In the genomic region with DNA sequence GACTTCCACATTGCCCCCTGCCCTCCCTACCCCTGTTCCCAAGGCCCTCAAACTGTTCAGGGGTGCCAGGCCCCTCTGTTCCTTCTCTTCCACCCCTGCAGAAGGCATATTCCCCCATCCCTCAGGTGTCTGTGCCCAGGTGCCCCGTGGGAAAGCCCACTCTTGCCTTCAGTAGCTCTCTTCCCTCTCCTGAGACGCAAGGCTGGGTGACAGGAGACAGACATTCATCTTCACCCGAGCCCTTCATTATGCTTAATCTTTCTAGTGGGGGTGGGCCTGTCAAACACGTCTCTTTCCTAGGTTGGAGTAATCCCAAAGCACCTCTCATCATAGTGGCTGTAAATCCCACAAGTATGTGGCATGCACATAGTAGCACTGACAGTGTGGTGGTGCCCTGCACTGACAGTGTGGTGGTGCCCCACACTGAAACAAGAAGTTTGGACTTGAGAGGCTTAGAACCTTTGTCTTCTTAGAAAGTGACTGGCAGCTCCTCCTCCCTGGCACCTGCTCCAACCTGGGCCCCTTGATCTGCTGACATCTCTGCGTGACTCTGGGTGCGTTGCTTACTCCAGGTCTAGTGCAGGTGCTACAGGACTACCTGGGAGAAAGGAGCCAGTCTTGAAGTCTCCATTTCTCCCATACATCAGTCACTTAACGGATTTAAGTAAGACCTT, we compare ENCODE assay signal across 12 cellular contexts. TPM values are rescaled to one million over a fixed set of nuclear protein-coding genes. Genes with fewer than 3 reads are reported as not detected.
DNase-seq lines count a peak whose midpoint lies in the region; ATAC-seq and TF ChIP-seq lines count a peak whose summit lies in the region.
"Had no signal": no experiment of that assay in that cellular context is flagged by ENCODE, and none has a peak within 500 bp of the region (broad histone marks: within the 10 kb centered on the region; RNA-seq: fewer than 3 reads in every experiment).

No MANE protein-coding gene starts in this region.

- no peaks in the 10 kb centered on the region for H3K27me3 ChIP-seq in CD8-positive, alpha-beta memory T cell (ENCODE audit: insufficient read depth, low read length, poor library complexity, severe bottlenecking)
- no peaks in the 10 kb centered on the region for H3K27me3 ChIP-seq in lung (ENCODE audit: control insufficient read depth, insufficient read depth)
- no peaks in the 10 kb centered on the region for H3K27me3 ChIP-seq in subcutaneous abdominal adipose tissue (ENCODE audit: control insufficient read depth in 5 of 5, insufficient read depth in 4 of 5, low read length in 5 of 5)
- no peaks in the 10 kb centered on the region for H3K27me3 ChIP-seq in A673 (replicated peaks; ENCODE audit: insufficient read depth, low read depth, low read length, poor library complexity)

- peak overlapping the region in 5 of 8 donors; percentile 7 to 61 (median 48) for H3K27ac Mint-ChIP-seq in CD8-positive, alpha-beta memory T cell

- CTCF ChIA-PET in CD8-positive, alpha-beta memory T cell (lab: Charles Lee): interaction anchor here (1.7 kb wide), 1 partner anchor 104 kb away, joined by 6 read pairs; no protein-coding TSS in a partner anchor
- CTCF ChIA-PET in A673 (lab: Charles Lee): no interaction called here

- no peak overlapping the region for H3K4me3 ChIP-seq in CD8-positive, alpha-beta memory T cell (ENCODE audit: low read length)
- H3K4me3 ChIP-seq in lung (no peak overlapping the region), subcutaneous abdominal adipose tissue (ENCODE audit: low read depth in 1 of 5, low read length in 5 of 5) (peak overlapping the region in 2 of 5 donors; percentile 13 to 42), A673 (ENCODE audit: low read depth, low read length, poor library complexity, severe bottlenecking) (no peak overlapping the region)
- H3K4me3 ChIP-seq: PC-9 had no signal

- peaks cover 18 to 45% (median 19%) of the 10 kb centered on the region in 3 donors for H3K4me1 Mint-ChIP-seq in CD8-positive, alpha-beta memory T cell

- peaks cover 0 to 2% of the 10 kb centered on the region in 2 donors for H3K27me3 Mint-ChIP-seq in CD8-positive, alpha-beta memory T cell

- H3K27ac ChIP-seq in CD8-positive, alpha-beta memory T cell (ENCODE audit: low read depth, low read length): no peak overlapping the region
- H3K27ac ChIP-seq in angular gyrus (ENCODE audit: low read depth, low read length): peak overlapping the region; percentile 95
- peak overlapping the region; percentile 51 to 77 for H3K27ac ChIP-seq in lung (ENCODE audit: low read depth in 1 of 2, low read length in 1 of 2)
- peak overlapping the region; percentile 100 for H3K27ac ChIP-seq in subcutaneous abdominal adipose tissue (ENCODE audit: low read depth, low read length)
- no peak overlapping the region for H3K27ac ChIP-seq in A673 (ENCODE audit: low read depth, low read length, poor library complexity, severe bottlenecking)
- H3K27ac ChIP-seq: C4-2B, PC-9 had no signal

- 74 to 90% methylated on average over 7 of the region's 7 CpGs for WGBS in lung, 2 donors

- H3K9ac ChIP-seq in subcutaneous abdominal adipose tissue (ENCODE audit: low read length in 5 of 5): peak overlapping the region in 4 of 5 donors; percentile 5 to 75 (median 65)

- POLR2A ChIA-PET in CD8-positive, alpha-beta memory T cell (lab: Charles Lee): no interaction called here
- POLR2A ChIA-PET in A673 (lab: Charles Lee; ENCODE audit: low non-redundant PET): no interaction called here

- no peaks in the 10 kb centered on the region for H3K36me3 ChIP-seq in CD8-positive, alpha-beta memory T cell (ENCODE audit: insufficient read depth, low read length)
- H3K36me3 ChIP-seq in lung (ENCODE audit: control insufficient read depth in 2 of 2, insufficient read depth in 2 of 2, low read length in 2 of 2) (no peaks in the 10 kb centered on the region), subcutaneous abdominal adipose tissue (ENCODE audit: control insufficient read depth in 5 of 5, insufficient read depth in 5 of 5, low read length in 5 of 5) (no peaks in the 10 kb centered on the region), A673 (ENCODE audit: insufficient read depth, low read length, poor library complexity, severe bottlenecking) (no peaks in the 10 kb centered on the region)

- no peak for DNase-seq in CD8-positive, alpha-beta memory T cell
- DNase-seq in lung (ENCODE audit: low spot score): no peak
- DNase-seq in A673 (ENCODE audit: low spot score): no peak
- DNase-seq in AG08396 (ENCODE audit: low spot score): no peak
- no peak for DNase-seq in NCI-H446 (lab: John Stamatoyannopoulos, UW)
- DNase-seq: activated CD4-positive, alpha-beta T cell treated with anti-CD3 and anti-CD28 coated beads, Interleukin-2, amount 50 U/mL, for 1 hour; HCEC 1CT; PC-9 had no signal

- BruUV-seq in A673 (replicated peaks; lab: Mats Ljungman, UMichigan): no TSS peak

- H3K4me3 Mint-ChIP-seq in CD8-positive, alpha-beta memory T cell: peak overlapping the region in 1 of 7 donors; percentile 31

- intact Hi-C loops in A673 (cut with micrococcal nuclease; ENCODE audit: unreplicated experiment): no loop called here

- TF ChIP-seq CTCF in lung (IDR thresholded peaks at IDR 0.05; ENCODE audit: control extremely low read depth, extremely low read depth) (no peak), A673 (conservative IDR thresholded peaks at IDR 0.05; ENCODE audit: low read depth, low read length) (no peak)

- no peaks in the 10 kb centered on the region for H3K9me3 ChIP-seq in CD8-positive, alpha-beta memory T cell (ENCODE audit: low read length)
- no peaks in the 10 kb centered on the region for H3K9me3 ChIP-seq in lung (ENCODE audit: control insufficient read depth in 2 of 2, insufficient read depth in 1 of 2, low read length in 1 of 2)
- H3K9me3 ChIP-seq in subcutaneous abdominal adipose tissue (ENCODE audit: control insufficient read depth in 5 of 5, low read length in 5 of 5): no peaks in the 10 kb centered on the region
- no peaks in the 10 kb centered on the region for H3K9me3 ChIP-seq in A673 (ENCODE audit: low read depth, low read length, poor library complexity, severe bottlenecking)

- H3K4me1 ChIP-seq in CD8-positive, alpha-beta memory T cell (ENCODE audit: insufficient read depth, low read length): peaks cover 15% of the 10 kb centered on the region
- H3K4me1 ChIP-seq in lung (ENCODE audit: control insufficient read depth in 2 of 2, insufficient read depth in 2 of 2, low read length in 2 of 2): peaks cover 14 to 15% of the 10 kb centered on the region in 2 donors
- peaks cover 26 to 51% (median 47%) of the 10 kb centered on the region in 5 donors for H3K4me1 ChIP-seq in subcutaneous abdominal adipose tissue (ENCODE audit: control insufficient read depth in 5 of 5, insufficient read depth in 5 of 5, low read length in 5 of 5)
- H3K4me1 ChIP-seq in A673 (ENCODE audit: insufficient read depth, low read length, poor library complexity, severe bottlenecking): peaks cover 9% of the 10 kb centered on the region

- H3K36me3 Mint-ChIP-seq in CD8-positive, alpha-beta memory T cell: peaks cover 0 to 7% (median 4%) of the 10 kb centered on the region in 3 donors

- no peak for ATAC-seq in lung (ENCODE audit: insufficient read depth, low FRiP score)
- no peak for ATAC-seq in GM21360 (IDR thresholded peaks at IDR 0.05; ENCODE audit: unreplicated experiment)

- no peaks in the 10 kb centered on the region for H3K9me3 Mint-ChIP-seq in CD8-positive, alpha-beta memory T cell

RNA-seq across cellular contexts. Expression of a gene that starts 16.1 kb away (rescaled TPM):
- total RNA-seq in CD8-positive, alpha-beta memory T cell: 1 to 10 TPM; 3.3 to 4.2 TPM
- 47.1 TPM for polyA plus RNA-seq in CD8-positive, alpha-beta memory T cell
- total RNA-seq in lung: 10 to 100 TPM in 1 of 2 donors, 1 to 10 TPM in 1; 5.8 to 14.0 TPM
- 10 to 100 TPM; 14.6 to 28.4 TPM for polyA plus RNA-seq in lung
- total RNA-seq in A673 (2021): 0.42 TPM in 1 of 2 replicates, not detected in the other

Comparison
In these comparisons a context has a peak if more than half of its experiments do, and no peak if none do; other contexts are left out.
1. H3K27ac ChIP-seq: peak in angular gyrus (single experiment), lung (2 of 2) and subcutaneous abdominal adipose tissue (single experiment); none in CD8-positive, alpha-beta memory T cell (single experiment) and A673 (single experiment).